ENCODE assay signal across 9 cellular contexts in the genomic region with DNA sequence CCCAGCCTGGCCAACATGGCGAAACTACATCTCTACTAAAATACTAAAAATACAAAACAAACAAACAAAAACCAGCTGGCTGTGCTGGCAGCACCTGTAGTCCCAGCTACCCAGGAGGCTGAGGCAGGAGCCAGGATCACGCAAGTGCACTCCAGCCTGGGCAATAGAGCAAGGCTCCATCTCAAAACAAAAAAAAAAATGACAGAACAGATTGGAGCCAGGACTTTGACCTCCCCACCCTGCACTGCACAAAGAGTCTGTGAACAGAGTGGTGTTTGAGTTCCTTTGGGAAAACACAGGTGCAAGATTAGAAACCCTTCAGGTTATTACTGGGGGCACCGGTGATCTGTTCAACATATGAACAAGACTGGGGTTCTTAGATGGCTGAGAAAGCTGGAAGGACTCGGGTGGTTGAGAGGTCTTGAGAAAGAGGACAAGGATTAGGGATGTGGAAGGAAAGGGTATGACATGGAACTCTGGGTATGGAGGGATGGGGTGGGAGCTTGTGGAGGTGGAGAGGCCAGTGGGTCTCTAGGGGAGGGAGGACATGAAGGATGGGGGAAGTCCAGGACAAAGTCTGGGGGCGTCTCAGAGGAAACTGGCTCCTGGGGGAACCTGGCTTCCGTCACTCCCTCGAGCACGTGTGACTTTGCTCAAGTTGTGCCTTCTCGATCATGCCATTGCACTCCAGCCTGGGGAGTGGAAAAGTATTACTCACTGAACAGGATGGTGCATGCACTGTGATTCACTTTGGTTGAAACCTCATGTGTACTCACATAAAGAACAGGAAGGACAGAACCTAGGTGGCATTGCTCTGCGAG. TPM values are rescaled to one million over a fixed set of nuclear protein-coding genes. Genes with fewer than 3 reads are reported as not detected.
DNase-seq lines count a peak whose midpoint lies in the region; ATAC-seq, FAIRE-seq and TF ChIP-seq lines count a peak whose summit lies in the region.
"Had no signal": no experiment of that assay in that cellular context is flagged by ENCODE, and none has a peak within 500 bp of the region (broad histone marks: within the 10 kb centered on the region; RNA-seq: fewer than 3 reads in every experiment).

No MANE protein-coding gene starts in this region.

- H3K4me3 ChIP-seq in keratinocyte (ENCODE audit: control insufficient read depth in 2 of 3, extremely low read depth in 1 of 3, insufficient read depth in 2 of 3, low read depth in 1 of 3, low read length in 3 of 3) (peak overlapping the region in 1 of 3 experiments; percentile 26), thymus (ENCODE audit: low read length) (no peak overlapping the region)

- dilution Hi-C loops in keratinocyte (cut with MboI; ENCODE audit: extremely low pct_ligation_motif_present, low sequenced_read_pairs): no loop called here

- ATAC-seq in activated naive CD4-positive, alpha-beta T cell treated with anti-CD3 and anti-CD28 coated beads, Interleukin-2, amount 50 U/mL, for 72 hours: peak; percentile 82 to 83
- no peak for ATAC-seq in HG02973 (IDR thresholded peaks at IDR 0.05; ENCODE audit: unreplicated experiment)

- peak overlapping the region; percentile 62 for H2AFZ ChIP-seq in keratinocyte (ENCODE audit: control insufficient read depth, low read length)

- TF ChIP-seq CTCF in keratinocyte (optimal IDR thresholded peaks at IDR 0.05 in 1 of 3, IDR thresholded peaks at IDR 0.05 in 1 of 3, conservative IDR thresholded peaks at IDR 0.05 in 1 of 3; ENCODE audit: extremely low read depth in 1 of 3, insufficient read depth in 2 of 3, low read length in 3 of 3): no peak

- DNase-seq in NCI-H2171 treated with DMSO at 0.1 percent for 48 hours (lab: John Stamatoyannopoulos, UW) (peak; percentile 42), NCI-H2171 (lab: John Stamatoyannopoulos, UW) (no peak), keratinocyte (ENCODE audit: low read depth, low spot score) (peak; percentile 78), NCI-H1105 (lab: John Stamatoyannopoulos, UW) (no peak), NCI-H1930 (lab: John Stamatoyannopoulos, UW) (no peak)
- DNase-seq in activated naive CD4-positive, alpha-beta T cell treated with anti-CD3 and anti-CD28 coated beads, Interleukin-2, amount 50 U/mL, for 72 hours (ENCODE audit: low spot score in 2 of 2): peak; percentile 59 to 75
- DNase-seq: activated CD4-positive, CD25-positive, alpha-beta regulatory T cell had no signal

- H3K9me3 ChIP-seq in keratinocyte (ENCODE audit: control insufficient read depth, low read depth, low read length) (no peaks in the 10 kb centered on the region), thymus (ENCODE audit: control insufficient read depth) (peaks cover 2% of the 10 kb centered on the region)

- no peaks in the 10 kb centered on the region for H3K27me3 ChIP-seq in keratinocyte (ENCODE audit: control insufficient read depth, extremely low read depth, insufficient read depth, low read length)
- H3K27me3 ChIP-seq in thymus (ENCODE audit: control insufficient read depth, insufficient read depth): no peaks in the 10 kb centered on the region

- H3K9me1 ChIP-seq in keratinocyte (ENCODE audit: control insufficient read depth, extremely low read depth, insufficient read depth, low read length): no peaks in the 10 kb centered on the region

- WGBS in thymus: 89% methylated on average over 10 of the region's 10 CpGs

- H3K27ac Mint-ChIP-seq in activated naive CD4-positive, alpha-beta T cell treated with anti-CD3 and anti-CD28 coated beads, Interleukin-2, amount 50 U/mL, for 72 hours: peak overlapping the region; percentile 96 to 98

- peaks cover 19 to 24% of the 10 kb centered on the region in 2 experiments for H3K36me3 ChIP-seq in keratinocyte (ENCODE audit: control insufficient read depth in 2 of 2, extremely low read depth in 1 of 2, insufficient read depth in 2 of 2, low read length in 2 of 2)
- peaks cover 43% of the 10 kb centered on the region for H3K36me3 ChIP-seq in thymus (ENCODE audit: control insufficient read depth, insufficient read depth)

- H3K4me2 ChIP-seq in keratinocyte (ENCODE audit: control insufficient read depth, extremely low read depth, insufficient read depth, low read depth, low read length): peak overlapping the region; percentile 56

- H3K4me1 ChIP-seq in keratinocyte (ENCODE audit: control insufficient read depth, extremely low read depth, insufficient read depth, low read length) (peaks cover 15% of the 10 kb centered on the region), thymus (ENCODE audit: control insufficient read depth, insufficient read depth, low read length) (peaks cover 9% of the 10 kb centered on the region)

- H3K36me3 Mint-ChIP-seq in activated naive CD4-positive, alpha-beta T cell treated with anti-CD3 and anti-CD28 coated beads, Interleukin-2, amount 50 U/mL, for 72 hours: peaks cover 10 to 42% of the 10 kb centered on the region in 2 donors

- no peaks in the 10 kb centered on the region for H4K20me1 ChIP-seq in keratinocyte (ENCODE audit: control insufficient read depth, extremely low read depth, insufficient read depth, low read length)

- H3K27ac ChIP-seq in keratinocyte (ENCODE audit: control insufficient read depth, insufficient read depth, low read length) (peak overlapping the region; percentile 85), thymus (ENCODE audit: low read depth) (peak overlapping the region; percentile 56)

- no peaks in the 10 kb centered on the region for H3K79me2 ChIP-seq in keratinocyte (ENCODE audit: control insufficient read depth, insufficient read depth, low read length)

- H3K9me3 Mint-ChIP-seq in activated naive CD4-positive, alpha-beta T cell treated with anti-CD3 and anti-CD28 coated beads, Interleukin-2, amount 50 U/mL, for 72 hours: no peaks in the 10 kb centered on the region

- FAIRE-seq in keratinocyte (lab: Jason Lieb, UNC): peak; percentile 98

- peak overlapping the region; percentile 44 for H3K9ac ChIP-seq in keratinocyte (ENCODE audit: control insufficient read depth, extremely low read depth, insufficient read depth, low read length)

RNA-seq across cellular contexts. Expression of a gene that starts 25.9 kb away (rescaled TPM):
- total RNA-seq in activated naive CD4-positive, alpha-beta T cell treated with anti-CD3 and anti-CD28 coated beads, Interleukin-2, amount 50 U/mL, for 72 hours: 10 to 100 TPM in 1 of 2 donors, 1 to 10 TPM in 1; 5.4 to 13.0 TPM
- polyA plus RNA-seq in keratinocyte (0.10 to 0.14 TPM in 2 of 3 replicates, not detected in the other), thymus (32.7 TPM)
- 0.30 TPM for polyA plus RNA-seq in keratinocyte (2011; ENCODE audit: low read depth)
- 0.11 TPM in 1 of 2 replicates, not detected in the other for polyA plus RNA-seq in keratinocyte (2011; cell fraction: cytosol; rRNA removed)
- polyA plus RNA-seq in keratinocyte (2011; cell fraction: nucleus; rRNA removed): 0.28 and 0.59 TPM in 2 replicates
- polyA plus RNA-seq in keratinocyte (2012; ENCODE audit: low replicate concordance): 0.23 and 0.45 TPM in 2 replicates
- polyA minus RNA-seq in keratinocyte: 0.30 TPM in 1 of 3 replicates, not detected in the others
- not detected for polyA minus RNA-seq in keratinocyte (2011; cell fraction: cytosol; rRNA and poly(A)+ RNA removed)
- polyA minus RNA-seq in keratinocyte (2011; cell fraction: nucleus; rRNA and poly(A)+ RNA removed): not detected in 2 replicates

RNA-seq across cellular contexts. Expression of a gene that starts 26.7 kb away (rescaled TPM):
- 10 to 100 TPM; 90.7 to 96.1 TPM for total RNA-seq in activated naive CD4-positive, alpha-beta T cell treated with anti-CD3 and anti-CD28 coated beads, Interleukin-2, amount 50 U/mL, for 72 hours
- polyA plus RNA-seq in keratinocyte (36.6 to 63.6 TPM (median 42.7 TPM) in 3 replicates), thymus (156 TPM)
- polyA plus RNA-seq in keratinocyte (2011; ENCODE audit: low read depth): 32.6 TPM
- 27.3 and 64.3 TPM in 2 replicates for polyA plus RNA-seq in keratinocyte (2011; cell fraction: cytosol; rRNA removed)
- 59.7 and 72.5 TPM in 2 replicates for polyA plus RNA-seq in keratinocyte (2011; cell fraction: nucleus; rRNA removed)
- polyA plus RNA-seq in keratinocyte (2012; ENCODE audit: low replicate concordance): 47.6 and 59.5 TPM in 2 replicates
- 53.5 to 99.5 TPM (median 61.1 TPM) in 3 replicates for polyA minus RNA-seq in keratinocyte
- polyA minus RNA-seq in keratinocyte (2011; cell fraction: cytosol; rRNA and poly(A)+ RNA removed): 64.5 TPM
- 19.3 and 27.6 TPM in 2 replicates for polyA minus RNA-seq in keratinocyte (2011; cell fraction: nucleus; rRNA and poly(A)+ RNA removed)

RNA-seq across cellular contexts. Expression of a gene that starts 27.5 kb away (rescaled TPM):
- 10 to 100 TPM in 1 of 2 donors, 1 to 10 TPM in 1; 2.3 to 10.8 TPM for total RNA-seq in activated naive CD4-positive, alpha-beta T cell treated with anti-CD3 and anti-CD28 coated beads, Interleukin-2, amount 50 U/mL, for 72 hours
- polyA plus RNA-seq in keratinocyte: 5.2 to 7.5 TPM (median 5.3 TPM) in 3 replicates
- polyA plus RNA-seq in keratinocyte (2011; ENCODE audit: low read depth): 1.6 TPM
- polyA plus RNA-seq in keratinocyte (2011; cell fraction: cytosol; rRNA removed): 3.7 and 5.6 TPM in 2 replicates
- 8.5 and 9.8 TPM in 2 replicates for polyA plus RNA-seq in keratinocyte (2011; cell fraction: nucleus; rRNA removed)
- 6.4 and 7.6 TPM in 2 replicates for polyA plus RNA-seq in keratinocyte (2012; ENCODE audit: low replicate concordance)
- polyA minus RNA-seq in keratinocyte: 1.8 to 4.1 TPM (median 3.2 TPM) in 3 replicates
- 4.2 TPM for polyA minus RNA-seq in keratinocyte (2011; cell fraction: cytosol; rRNA and poly(A)+ RNA removed)
- polyA minus RNA-seq in keratinocyte (2011; cell fraction: nucleus; rRNA and poly(A)+ RNA removed): 2.6 and 3.7 TPM in 2 replicates
- polyA plus RNA-seq in thymus: 5.5 TPM

RNA-seq across cellular contexts. Expression of a gene that starts 37.3 kb away (rescaled TPM):
- total RNA-seq in activated naive CD4-positive, alpha-beta T cell treated with anti-CD3 and anti-CD28 coated beads, Interleukin-2, amount 50 U/mL, for 72 hours: 10 to 100 TPM; 28.9 to 32.9 TPM
- polyA plus RNA-seq in keratinocyte: 0.35 to 1.1 TPM (median 0.42 TPM) in 3 replicates
- 3.8 TPM for polyA plus RNA-seq in keratinocyte (2011; ENCODE audit: low read depth)
- polyA plus RNA-seq in keratinocyte (2011; cell fraction: cytosol; rRNA removed): 0.40 and 1.4 TPM in 2 replicates
- 4.6 and 7.6 TPM in 2 replicates for polyA plus RNA-seq in keratinocyte (2011; cell fraction: nucleus; rRNA removed)
- polyA plus RNA-seq in keratinocyte (2012; ENCODE audit: low replicate concordance): 4.7 and 10.2 TPM in 2 replicates
- 0.86 to 6.1 TPM (median 0.99 TPM) in 3 replicates for polyA minus RNA-seq in keratinocyte
- polyA minus RNA-seq in keratinocyte (2011; cell fraction: cytosol; rRNA and poly(A)+ RNA removed): 3.8 TPM
- 5.1 and 5.4 TPM in 2 replicates for polyA minus RNA-seq in keratinocyte (2011; cell fraction: nucleus; rRNA and poly(A)+ RNA removed)
- polyA plus RNA-seq in thymus: 10.2 TPM

RNA-seq across cellular contexts. Expression of a gene that starts 41.2 kb away (rescaled TPM):
- total RNA-seq in activated naive CD4-positive, alpha-beta T cell treated with anti-CD3 and anti-CD28 coated beads, Interleukin-2, amount 50 U/mL, for 72 hours: 10 to 100 TPM; 17.5 to 18.1 TPM
- polyA plus RNA-seq in keratinocyte: 12.0 to 12.8 TPM (median 12.3 TPM) in 3 replicates
- polyA plus RNA-seq in keratinocyte (2011; ENCODE audit: low read depth): 8.2 TPM
- 4.2 and 9.1 TPM in 2 replicates for polyA plus RNA-seq in keratinocyte (2011; cell fraction: cytosol; rRNA removed)
- 16.5 and 20.4 TPM in 2 replicates for polyA plus RNA-seq in keratinocyte (2011; cell fraction: nucleus; rRNA removed)
- 15.5 and 20.2 TPM in 2 replicates for polyA plus RNA-seq in keratinocyte (2012; ENCODE audit: low replicate concordance)
- polyA minus RNA-seq in keratinocyte: 5.6 to 8.2 TPM (median 5.8 TPM) in 3 replicates
- polyA minus RNA-seq in keratinocyte (2011; cell fraction: cytosol; rRNA and poly(A)+ RNA removed): 15.2 TPM
- polyA minus RNA-seq in keratinocyte (2011; cell fraction: nucleus; rRNA and poly(A)+ RNA removed): 5.4 and 7.1 TPM in 2 replicates
- polyA plus RNA-seq in thymus: 166 TPM

Comparison
In these comparisons a context has a peak if more than half of its experiments do, and no peak if none do; other contexts are left out.
1. DNase-seq: peak in NCI-H2171 treated with DMSO at 0.1 percent for 48 hours (single experiment), activated naive CD4-positive, alpha-beta T cell treated with anti-CD3 and anti-CD28 coated beads, Interleukin-2, amount 50 U/mL, for 72 hours (2 of 2) and keratinocyte (single experiment); none in NCI-H2171 (single experiment), NCI-H1105 (single experiment) and NCI-H1930 (0 of 2).
2. RNA of a gene that starts 25.9 kb away (polyA plus RNA-seq): 32.7 TPM in thymus (single experiment); 0.10 to 0.59 TPM in keratinocyte; every median in the first group is over 10 times any median in the second.